2 cellular contexts compared by ENCODE assay signal in the genomic region with DNA sequence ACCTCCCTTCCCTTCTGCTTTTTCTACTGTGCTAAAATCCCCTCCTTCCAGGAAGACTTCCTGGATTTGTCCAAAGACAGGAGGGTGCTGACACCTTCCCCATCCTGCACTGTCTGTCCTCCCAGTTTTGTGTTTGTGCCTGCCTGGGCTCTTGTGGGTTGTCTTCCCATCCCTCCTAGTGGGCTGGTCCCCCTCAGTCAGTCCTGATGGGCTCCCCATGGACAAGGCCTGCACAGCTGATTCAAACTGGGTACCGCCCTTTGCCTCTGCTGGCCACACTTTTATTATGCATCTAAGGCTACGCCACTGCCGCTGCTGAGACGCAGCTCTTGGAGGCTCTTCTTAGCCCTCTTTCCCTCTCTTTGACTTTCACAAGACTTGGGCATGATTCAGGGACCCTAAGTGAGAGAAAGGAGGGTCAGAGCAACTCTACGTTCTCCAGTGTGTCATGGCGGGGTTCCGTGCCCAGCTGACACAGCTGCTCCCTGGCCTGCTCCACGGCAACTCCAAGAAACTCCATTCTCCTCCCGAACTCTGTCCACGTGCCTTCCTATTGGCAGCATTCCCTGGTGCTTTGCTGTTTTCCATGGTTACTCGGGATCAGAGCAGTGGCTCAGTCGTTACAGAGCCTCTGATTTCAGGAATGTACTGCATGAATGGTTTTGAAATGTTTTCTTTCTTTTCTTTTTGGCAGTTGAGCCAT.
A peak's percentile ranks its signal among the peaks of the same experiment; 100 is the strongest.
TF ChIP-seq lines count a peak whose summit lies in the region.

No MANE protein-coding gene starts in this region.

TF ChIP-seq in Ishikawa, 13 proteins besides CTCF, POLR2A, EP300 and RAD21:
- TF ChIP-seq CREB1 (IDR thresholded peaks at IDR 0.05; ENCODE audit: low read depth), result no peak
- peak; percentile 87 for TF ChIP-seq MAX (IDR thresholded peaks at IDR 0.05)
- peak; percentile 88 for TF ChIP-seq USF1 (IDR thresholded peaks at IDR 0.05)
- peak; percentile 50 for TF ChIP-seq TEAD4 (IDR thresholded peaks at IDR 0.05)
- no peak for TF ChIP-seq TCF12 (IDR thresholded peaks at IDR 0.05; ENCODE audit: low read depth)
- no peak for TF ChIP-seq ZBTB7A (IDR thresholded peaks at IDR 0.05; ENCODE audit: low read depth)
- TF ChIP-seq EGR1 (IDR thresholded peaks at IDR 0.05), result no peak
- TF ChIP-seq TAF1 (IDR thresholded peaks at IDR 0.05; ENCODE audit: low read depth), result no peak
- TF ChIP-seq FOXM1 (IDR thresholded peaks at IDR 0.05; ENCODE audit: borderline replicate concordance, low read depth), result no peak
- TF ChIP-seq, protein P1, sequence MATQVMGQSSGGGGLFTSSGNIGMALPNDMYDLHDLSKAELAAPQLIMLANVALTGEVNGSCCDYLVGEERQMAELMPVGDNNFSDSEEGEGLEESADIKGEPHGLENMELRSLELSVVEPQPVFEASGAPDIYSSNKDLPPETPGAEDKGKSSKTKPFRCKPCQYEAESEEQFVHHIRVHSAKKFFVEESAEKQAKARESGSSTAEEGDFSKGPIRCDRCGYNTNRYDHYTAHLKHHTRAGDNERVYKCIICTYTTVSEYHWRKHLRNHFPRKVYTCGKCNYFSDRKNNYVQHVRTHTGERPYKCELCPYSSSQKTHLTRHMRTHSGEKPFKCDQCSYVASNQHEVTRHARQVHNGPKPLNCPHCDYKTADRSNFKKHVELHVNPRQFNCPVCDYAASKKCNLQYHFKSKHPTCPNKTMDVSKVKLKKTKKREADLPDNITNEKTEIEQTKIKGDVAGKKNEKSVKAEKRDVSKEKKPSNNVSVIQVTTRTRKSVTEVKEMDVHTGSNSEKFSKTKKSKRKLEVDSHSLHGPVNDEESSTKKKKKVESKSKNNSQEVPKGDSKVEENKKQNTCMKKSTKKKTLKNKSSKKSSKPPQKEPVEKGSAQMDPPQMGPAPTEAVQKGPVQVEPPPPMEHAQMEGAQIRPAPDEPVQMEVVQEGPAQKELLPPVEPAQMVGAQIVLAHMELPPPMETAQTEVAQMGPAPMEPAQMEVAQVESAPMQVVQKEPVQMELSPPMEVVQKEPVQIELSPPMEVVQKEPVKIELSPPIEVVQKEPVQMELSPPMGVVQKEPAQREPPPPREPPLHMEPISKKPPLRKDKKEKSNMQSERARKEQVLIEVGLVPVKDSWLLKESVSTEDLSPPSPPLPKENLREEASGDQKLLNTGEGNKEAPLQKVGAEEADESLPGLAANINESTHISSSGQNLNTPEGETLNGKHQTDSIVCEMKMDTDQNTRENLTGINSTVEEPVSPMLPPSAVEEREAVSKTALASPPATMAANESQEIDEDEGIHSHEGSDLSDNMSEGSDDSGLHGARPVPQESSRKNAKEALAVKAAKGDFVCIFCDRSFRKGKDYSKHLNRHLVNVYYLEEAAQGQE (IDR thresholded peaks at IDR 0.05; ENCODE audit: low read depth), result no peak
- peak; percentile 73 for TF ChIP-seq NFIC (IDR thresholded peaks at IDR 0.05)
- no peak for TF ChIP-seq YY1 (IDR thresholded peaks at IDR 0.05; ENCODE audit: low read depth)
- TF ChIP-seq CEBPB (IDR thresholded peaks at IDR 0.05), result no peak

TF ChIP-seq in endothelial cell of umbilical vein, 7 proteins besides CTCF, POLR2A, EP300 and RAD21:
- TF ChIP-seq FOS (IDR thresholded peaks at IDR 0.05; ENCODE audit: borderline replicate concordance, insufficient read depth, low read length), result no peak
- TF ChIP-seq EZH2 (IDR thresholded peaks at IDR 0.05; ENCODE audit: borderline replicate concordance, low read depth, low read length, severe bottlenecking), result no peak
- no peak for TF ChIP-seq GATA2 (IDR thresholded peaks at IDR 0.05; ENCODE audit: insufficient read depth, insufficient read length, low read depth, low read length)
- TF ChIP-seq POLR2AphosphoS5 (IDR thresholded peaks at IDR 0.05; ENCODE audit: insufficient read depth, low read depth, low read length), result no peak
- TF ChIP-seq JUN (IDR thresholded peaks at IDR 0.05; ENCODE audit: borderline replicate concordance, insufficient read depth, insufficient read length, low read depth), result no peak
- no peak for TF ChIP-seq MYC (IDR thresholded peaks at IDR 0.05; ENCODE audit: low read depth, low read length)
- TF ChIP-seq MAX (IDR thresholded peaks at IDR 0.05; ENCODE audit: insufficient read depth, insufficient read length), result no peak
